Comparison of ENCODE assay signal across 21 cellular contexts in genomic region chr2:140718999-140719398, GRCh38.
"Had no signal": no experiment of that assay in that cellular context is flagged by ENCODE, and none has a peak within 500 bp of the region (broad histone marks: within the 10 kb centered on the region; RNA-seq: fewer than 3 reads in every experiment).

No MANE protein-coding gene starts in this region.

- DNase-seq: activated CD4-positive, alpha-beta T cell treated with anti-CD3 and anti-CD28 coated beads, Interleukin-2, amount 10 ng/mL, durations not matched to agents 7 days and 5 days; activated CD8-positive, alpha-beta T cell treated with anti-CD3 and anti-CD28 coated beads, Interleukin-2, amount 10 ng/mL, durations not matched to agents 7 days and 5 days; activated naive CD4-positive, alpha-beta T cell treated with anti-CD3 and anti-CD28 coated beads for 36 hours; activated naive CD8-positive, alpha-beta T cell treated with anti-CD3 and anti-CD28 coated beads, Interleukin-2, amount 50 U/mL, for 24 hours; activated T-cell treated with anti-CD3 and anti-CD28 coated beads, Interleukin-2, amount 50 U/mL, for 24 hours; anterior cingulate cortex; brain microvascular endothelial cell; central memory CD4-positive, alpha-beta T cell; colonic mucosa; endodermal cell; foreskin melanocyte; kidney; left ventricle myocardium superior; stimulated activated CD4-positive, alpha-beta T cell treated with anti-CD3 and anti-CD28 coated beads, Interleukin-2, amount 100 ng/mL, for 24 hours; stimulated activated naive CD4-positive, alpha-beta T cell treated with Interleukin-2 at 50 U/mL for 16 hours; T1000; thyroid gland had no signal

- H3K9me3 ChIP-seq: colonic mucosa, prostate gland, right atrium auricular region, thyroid gland had no signal

- H2AFZ ChIP-seq: neural progenitor cell had no signal

- ATAC-seq: activated CD8-positive, alpha-beta T cell treated with anti-CD3 and anti-CD28 coated beads, Interleukin-2, amount 10 ng/mL, durations not matched to agents 7 days and 5 days; activated naive CD8-positive, alpha-beta T cell treated with anti-CD3 and anti-CD28 coated beads, Interleukin-2, amount 50 U/mL, for 24 hours; left ventricle myocardium superior had no signal

- H3K36me3 ChIP-seq: brain microvascular endothelial cell, colonic mucosa, neural progenitor cell, prostate gland, right atrium auricular region, thyroid gland had no signal

- H3K27ac ChIP-seq: brain microvascular endothelial cell, colonic mucosa, epithelial cell of prostate, neural progenitor cell, prostate gland, right atrium auricular region, thyroid gland had no signal

- H3K27me3 ChIP-seq: brain microvascular endothelial cell, colonic mucosa, neural progenitor cell, right atrium auricular region, thyroid gland had no signal

- H3K4me2 ChIP-seq: neural progenitor cell had no signal

- H3K4me1 ChIP-seq: colonic mucosa, neural progenitor cell, prostate gland, right atrium auricular region, thyroid gland had no signal

- H3K4me3 ChIP-seq: colonic mucosa, neural progenitor cell, prostate gland, right atrium auricular region, thyroid gland had no signal
